ENCODE assay signal across 31 cellular contexts in genomic region chr4:173440888-173441287, GRCh38. TPM values are rescaled to one million over a fixed set of nuclear protein-coding genes. Genes with fewer than 3 reads are reported as not detected.
"Had no signal": no experiment of that assay in that cellular context is flagged by ENCODE, and none has a peak within 500 bp of the region (broad histone marks: within the 10 kb centered on the region; RNA-seq: fewer than 3 reads in every experiment).

No MANE protein-coding gene starts in this region.

- H3K4me2 ChIP-seq: KMS-11, PC-9 had no signal

- DNase-seq: activated CD4-positive, alpha-beta memory T cell treated with anti-CD3 and anti-CD28 coated beads for 36 hours; activated CD4-positive, alpha-beta T cell treated with anti-CD3 and anti-CD28 coated beads for 4 hours; activated effector memory CD4-positive, alpha-beta T cell treated with Interleukin-2 at 50 U/mL for 16 hours; activated naive CD8-positive, alpha-beta T cell treated with anti-CD3 and anti-CD28 coated beads, Interleukin-2, amount 50 U/mL, for 24 hours; activated T-cell treated with anti-CD3 and anti-CD28 coated beads, Interleukin-2, amount 50 U/mL, for 1 hour; anterior cingulate cortex; caudate nucleus; cerebellar nuclear complex; NCI-H1092 treated with DMSO at 0.1 percent for 48 hours; NCI-H1417; NCI-H146; NCI-H187; NCI-H2029 treated with DMSO at 0.1 percent for 48 hours; NCI-H2107; NCI-H2171; NCI-H510A; NCI-H526; NCI-H748 treated with DMSO at 0.1 percent for 48 hours; PC-9; SW 1271 had no signal

- H3K9ac ChIP-seq: KMS-11 had no signal

- H2AFZ ChIP-seq: PC-9 had no signal

- H3K4me1 Mint-ChIP-seq: activated naive CD8-positive, alpha-beta T cell treated with anti-CD3 and anti-CD28 coated beads, Interleukin-2, amount 50 U/mL, for 24 hours had no signal

- H3K4me3 Mint-ChIP-seq: activated CD4-positive, alpha-beta memory T cell treated with anti-CD3 and anti-CD28 coated beads for 36 hours; activated naive CD8-positive, alpha-beta T cell; activated naive CD8-positive, alpha-beta T cell treated with anti-CD3 and anti-CD28 coated beads, Interleukin-2, amount 50 U/mL, for 24 hours; activated T-helper 1 cell treated with anti-CD3 and anti-CD28 coated beads, Interleukin-12 subunit alpha, Interleukin-12 subunit beta, Interleukin-2, Interleukin-4 antibody, amounts not matched to agents 30 ng/mL and 10 ng/mL and 1 ng/mL, durations not matched to agents 14 hours and 24 hours and 36 hours; brain had no signal

- H3K4me3 ChIP-seq: PC-9 had no signal

- ATAC-seq: activated naive CD8-positive, alpha-beta T cell treated with anti-CD3 and anti-CD28 coated beads, Interleukin-2, amount 50 U/mL, for 24 hours; Right ventricle myocardium inferior had no signal

- H3K27me3 Mint-ChIP-seq: activated CD4-positive, alpha-beta memory T cell treated with anti-CD3 and anti-CD28 coated beads for 36 hours; activated naive CD8-positive, alpha-beta T cell; activated naive CD8-positive, alpha-beta T cell treated with anti-CD3 and anti-CD28 coated beads, Interleukin-2, amount 50 U/mL, for 24 hours; brain had no signal

- H3K27ac Mint-ChIP-seq: activated CD4-positive, alpha-beta memory T cell treated with anti-CD3 and anti-CD28 coated beads for 36 hours; activated naive CD8-positive, alpha-beta T cell; activated naive CD8-positive, alpha-beta T cell treated with anti-CD3 and anti-CD28 coated beads, Interleukin-2, amount 50 U/mL, for 24 hours; activated T-helper 1 cell treated with anti-CD3 and anti-CD28 coated beads, Interleukin-12 subunit alpha, Interleukin-12 subunit beta, Interleukin-2, Interleukin-4 antibody, amounts not matched to agents 30 ng/mL and 10 ng/mL and 1 ng/mL, durations not matched to agents 14 hours and 24 hours and 36 hours; brain had no signal

- H3K27ac ChIP-seq: KMS-11, PC-9, RWPE1 had no signal

RNA-seq across cellular contexts. Expression of gene SCRG1, which starts 42.0 kb away (rescaled TPM):
- total RNA-seq: activated CD4-positive, alpha-beta memory T cell treated with anti-CD3 and anti-CD28 coated beads for 36 hours; activated CD8-positive, alpha-beta memory T cell treated with anti-CD3 and anti-CD28 coated beads for 36 hours; activated T-helper 1 cell treated with anti-CD3 and anti-CD28 coated beads, Interleukin-12 subunit alpha, Interleukin-12 subunit beta, Interleukin-2, Interleukin-4 antibody, amounts not matched to agents 30 ng/mL and 10 ng/mL and 1 ng/mL, durations not matched to agents 14 hours and 24 hours and 36 hours; bronchial epithelial cell; LHCN-M2; OCI-LY7; PC-9; T-helper 2 cell treated with Interferon-gamma antibody and Interleukin-4, amounts not matched to agents 100 ng/mL and 5 ng/mL, for 36 hours had no signal
